ENCODE assay signal across 11 cellular contexts in the genomic region with DNA sequence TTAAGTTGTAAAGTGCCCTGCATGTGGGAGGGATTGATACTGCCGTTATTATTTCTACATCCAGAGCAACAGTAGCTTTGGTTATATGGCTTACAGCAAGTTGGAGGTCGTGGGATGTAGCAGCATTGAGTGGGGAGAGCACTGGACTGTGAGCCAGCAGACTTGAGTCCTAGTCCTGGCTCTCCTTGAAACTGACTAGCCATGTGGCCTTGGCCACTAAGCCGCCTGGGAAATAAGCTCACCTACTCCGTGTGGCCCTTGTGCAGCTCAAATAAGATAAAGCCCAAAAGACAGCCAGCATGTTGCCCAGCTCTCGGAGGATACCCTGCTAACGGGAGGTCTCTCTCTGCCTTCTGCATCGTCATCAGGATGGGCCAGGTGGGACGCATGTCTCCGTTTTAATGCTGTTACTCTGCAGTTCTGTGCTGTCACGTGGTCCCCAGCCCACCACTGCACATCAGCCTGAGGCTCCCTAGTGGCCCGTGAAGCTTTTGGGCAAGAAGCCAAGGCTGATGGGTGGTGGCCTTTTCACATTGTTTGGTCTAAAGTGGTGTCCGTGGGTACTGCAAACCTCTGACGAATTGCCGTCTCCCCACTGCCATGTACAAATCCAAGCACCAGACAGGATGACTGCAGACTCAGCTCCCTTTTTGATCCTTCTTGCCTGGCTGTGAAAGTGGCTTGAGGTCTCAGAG. TPM values are rescaled to one million over a fixed set of nuclear protein-coding genes. Genes with fewer than 3 reads are reported as not detected.
DNase-seq lines count a peak whose midpoint lies in the region; ATAC-seq and TF ChIP-seq lines count a peak whose summit lies in the region.
"Had no signal": no experiment of that assay in that cellular context is flagged by ENCODE, and none has a peak within 500 bp of the region (broad histone marks: within the 10 kb centered on the region; RNA-seq: fewer than 3 reads in every experiment).

No MANE protein-coding gene starts in this region.

- H3K27ac ChIP-seq in angular gyrus (ENCODE audit: low read depth, low read length) (peak overlapping the region; percentile 14), ascending aorta (no peak overlapping the region)
- H3K27ac ChIP-seq: suprapubic skin had no signal

- H3K27me3 ChIP-seq in ascending aorta: no peaks in the 10 kb centered on the region
- H3K27me3 ChIP-seq: suprapubic skin had no signal

- no peak for TF ChIP-seq CTCF in ascending aorta (IDR thresholded peaks at IDR 0.05)

- peak; percentile 23 for ATAC-seq in left colon
- no peak for ATAC-seq in HG03457 (IDR thresholded peaks at IDR 0.05; ENCODE audit: unreplicated experiment)

- no peaks in the 10 kb centered on the region for H3K9me3 ChIP-seq in ascending aorta
- H3K9me3 ChIP-seq: suprapubic skin had no signal

- H3K36me3 ChIP-seq in ascending aorta: no peaks in the 10 kb centered on the region
- H3K36me3 ChIP-seq: suprapubic skin had no signal

- peak; percentile 8 for DNase-seq in DMS153 (lab: John Stamatoyannopoulos, UW)
- peak; percentile 52 for DNase-seq in NCI-H1105 treated with DMSO at 0.1 percent for 48 hours (lab: John Stamatoyannopoulos, UW)
- no peak for DNase-seq in left colon
- DNase-seq in mesenteric fat pad (ENCODE audit: low spot score): no peak
- no peak for DNase-seq in activated T-cell treated with anti-CD3 and anti-CD28 coated beads, Interleukin-2, amount 50 U/mL, for 1 hour
- no peak for DNase-seq in ascending aorta (ENCODE audit: low spot score in 2 of 2)
- DNase-seq: activated gamma-delta T cell, T-helper 2 cell had no signal

- peaks cover 0 to 5% of the 10 kb centered on the region in 2 donors for H3K4me1 ChIP-seq in ascending aorta

- intact Hi-C loops in left colon (cut with DNase I, micrococcal nuclease) (no loop called here), ascending aorta (cut with DNase I) (no loop called here)

- H3K4me3 ChIP-seq in ascending aorta: no peak overlapping the region
- H3K4me3 ChIP-seq: suprapubic skin had no signal

RNA-seq across cellular contexts. Expression of a gene that starts 7.9 kb away (rescaled TPM):
- 10 to 100 TPM; 60.6 to 63.1 TPM for total RNA-seq in left colon
- total RNA-seq in mesenteric fat pad: 59.7 TPM
- total RNA-seq in ascending aorta: 16.7 TPM

Comparison
In these comparisons a context has a peak if more than half of its experiments do, and no peak if none do; other contexts are left out.
1. DNase-seq: peak in DMS153 (single experiment) and NCI-H1105 treated with DMSO at 0.1 percent for 48 hours (single experiment); none in left colon (0 of 2), mesenteric fat pad (single experiment), activated T-cell treated with anti-CD3 and anti-CD28 coated beads, Interleukin-2, amount 50 U/mL, for 1 hour (single experiment) and ascending aorta (0 of 2).